In genomic region chr19:52963229-52963760, GRCh38 we compare ENCODE assay signal across 7 cellular contexts. TPM values are rescaled to one million over a fixed set of nuclear protein-coding genes. Genes with fewer than 3 reads are reported as not detected.
DNase-seq lines count a peak whose midpoint lies in the region; ATAC-seq and TF ChIP-seq lines count a peak whose summit lies in the region.

No MANE protein-coding gene starts in this region.

- TF ChIP-seq CTCF in GM13977 (IDR thresholded peaks at IDR 0.05; ENCODE audit: extremely low read depth, insufficient read depth, missing control alignments), result no peak
- no peak for TF ChIP-seq CTCF in endodermal cell (conservative IDR thresholded peaks at IDR 0.05)

- peaks cover 50% of the 10 kb centered on the region for H3K36me3 Mint-ChIP-seq in endodermal cell (ENCODE audit: low read depth)

- H3K4me1 ChIP-seq in SJCRH30, result no peaks in the 10 kb centered on the region
- no peaks in the 10 kb centered on the region for H3K4me1 ChIP-seq in endodermal cell (ENCODE audit: control insufficient read depth, insufficient read depth, low read length)
- H3K4me1 ChIP-seq in muscle layer of colon (ENCODE audit: insufficient read depth, low read length), result peaks cover 10% of the 10 kb centered on the region

- H3K4me1 Mint-ChIP-seq in endodermal cell, result peaks cover 23% of the 10 kb centered on the region

- ATAC-seq in HG03457 (IDR thresholded peaks at IDR 0.05; ENCODE audit: unreplicated experiment), result no peak

- H3K4me3 ChIP-seq in SJCRH30 (peak overlapping the region; percentile 76), endodermal cell (ENCODE audit: low read length) (peak overlapping the region; percentile 88), muscle layer of colon (ENCODE audit: low read depth in 1 of 2, low read length in 2 of 2) (peak overlapping the region; percentile 56 to 87)

- H3K27ac Mint-ChIP-seq in endodermal cell, result peak overlapping the region; percentile 93

- peaks cover 49% of the 10 kb centered on the region for H3K9me3 Mint-ChIP-seq in endodermal cell

- H3K27me3 ChIP-seq in SJCRH30, result no peaks in the 10 kb centered on the region
- no peaks in the 10 kb centered on the region for H3K27me3 ChIP-seq in endodermal cell (ENCODE audit: control insufficient read depth, insufficient read depth, low read length, poor library complexity, severe bottlenecking)
- no peaks in the 10 kb centered on the region for H3K27me3 ChIP-seq in muscle layer of colon (ENCODE audit: control insufficient read depth in 1 of 2, insufficient read depth in 2 of 2, low read length in 2 of 2)

- H3K9ac ChIP-seq in endodermal cell (ENCODE audit: extremely low read depth, low read length, poor library complexity, severe bottlenecking), result peak overlapping the region; percentile 57
- H3K9ac ChIP-seq in muscle layer of colon (ENCODE audit: low read length), result peak overlapping the region; percentile 66

- 21% methylated on average over 5 to 15 of the region's 15 CpGs for WGBS in endodermal cell (ENCODE audit: insufficient coverage in 1 of 2, insufficient read length in 1 of 2), 2 experiments

- in situ Hi-C loops in GM13977 (cut with MboI; ENCODE audit: low pct_unique_long_range_greater_than_20kb, low sequenced_read_pairs, unreplicated experiment), result no loop called here

- no peaks in the 10 kb centered on the region for H3K27me3 Mint-ChIP-seq in endodermal cell (ENCODE audit: insufficient read depth)

- DNase-seq in GM13977 (ENCODE audit: low spot score), result peak; percentile 17
- DNase-seq in HCEC 1CT, result peak; percentile 7
- peak in 1 of 2 experiments; percentile 26 for DNase-seq in SJCRH30
- peak; percentile 76 for DNase-seq in endodermal cell
- no peak for DNase-seq in MV-4-11 (lab: John Stamatoyannopoulos, UW)

- H3K27ac ChIP-seq in SJCRH30 (peak overlapping the region; percentile 32), endodermal cell (ENCODE audit: low read depth, low read length) (peak overlapping the region; percentile 12), muscle layer of colon (ENCODE audit: low read depth, low read length) (peak overlapping the region; percentile 93)

- H3K9me3 ChIP-seq in SJCRH30 (replicated peaks) (0 out of 2 replicates have a peak, but pooled peaks cover 2% of the 10 kb centered on the region), endodermal cell (ENCODE audit: control insufficient read depth, low read length) (peaks cover 56% of the 10 kb centered on the region), muscle layer of colon (ENCODE audit: low read length) (no peaks in the 10 kb centered on the region)

- peak overlapping the region; percentile 87 for H3K4me3 Mint-ChIP-seq in endodermal cell

- no peaks in the 10 kb centered on the region for H3K36me3 ChIP-seq in SJCRH30
- peaks cover 37% of the 10 kb centered on the region for H3K36me3 ChIP-seq in endodermal cell (ENCODE audit: control insufficient read depth, insufficient read depth, low read length)
- no peaks in the 10 kb centered on the region for H3K36me3 ChIP-seq in muscle layer of colon (ENCODE audit: insufficient read depth, low read length)

RNA-seq across cellular contexts. Expression of gene ZNF816, which starts 0.6 kb away (rescaled TPM):
- total RNA-seq in SJCRH30 (2014; rRNA removed; shearing (Covaris generic)), result 10.4 and 12.3 TPM in 2 replicates
- total RNA-seq in endodermal cell, result 10 to 100 TPM; 20.7 to 24.8 TPM
- polyA plus RNA-seq in endodermal cell (2013, experiment 1 of 2), result 13.4 TPM
- 13.3 TPM for polyA plus RNA-seq in endodermal cell (2013, experiment 2 of 2)

RNA-seq across cellular contexts. Expression of gene ZNF888, which starts 40.1 kb away (rescaled TPM):
- 6.8 TPM in 2 replicates for total RNA-seq in SJCRH30 (2014; rRNA removed; shearing (Covaris generic))
- 10 to 100 TPM; 13.4 to 19.6 TPM for total RNA-seq in endodermal cell
- 4.5 TPM for polyA plus RNA-seq in endodermal cell (2013, experiment 1 of 2)
- 5.4 TPM for polyA plus RNA-seq in endodermal cell (2013, experiment 2 of 2)

RNA-seq across cellular contexts. Expression of gene ERVV-1, which starts 50.4 kb away (rescaled TPM):
- total RNA-seq in SJCRH30 (2014; rRNA removed; shearing (Covaris generic)), result not detected in 2 replicates
- total RNA-seq in endodermal cell, result not detected
- polyA plus RNA-seq in endodermal cell (2013, experiment 1 of 2), result not detected
- not detected for polyA plus RNA-seq in endodermal cell (2013, experiment 2 of 2)

Comparison
In these comparisons a context has a peak if more than half of its experiments do, and no peak if none do; other contexts are left out.
1. H3K27ac ChIP-seq: peak in every context shown above with its lines; median percentile 93 in muscle layer of colon; 32 in SJCRH30; 12 in endodermal cell.